ENCODE assay signal across 15 cellular contexts in the genomic region with DNA sequence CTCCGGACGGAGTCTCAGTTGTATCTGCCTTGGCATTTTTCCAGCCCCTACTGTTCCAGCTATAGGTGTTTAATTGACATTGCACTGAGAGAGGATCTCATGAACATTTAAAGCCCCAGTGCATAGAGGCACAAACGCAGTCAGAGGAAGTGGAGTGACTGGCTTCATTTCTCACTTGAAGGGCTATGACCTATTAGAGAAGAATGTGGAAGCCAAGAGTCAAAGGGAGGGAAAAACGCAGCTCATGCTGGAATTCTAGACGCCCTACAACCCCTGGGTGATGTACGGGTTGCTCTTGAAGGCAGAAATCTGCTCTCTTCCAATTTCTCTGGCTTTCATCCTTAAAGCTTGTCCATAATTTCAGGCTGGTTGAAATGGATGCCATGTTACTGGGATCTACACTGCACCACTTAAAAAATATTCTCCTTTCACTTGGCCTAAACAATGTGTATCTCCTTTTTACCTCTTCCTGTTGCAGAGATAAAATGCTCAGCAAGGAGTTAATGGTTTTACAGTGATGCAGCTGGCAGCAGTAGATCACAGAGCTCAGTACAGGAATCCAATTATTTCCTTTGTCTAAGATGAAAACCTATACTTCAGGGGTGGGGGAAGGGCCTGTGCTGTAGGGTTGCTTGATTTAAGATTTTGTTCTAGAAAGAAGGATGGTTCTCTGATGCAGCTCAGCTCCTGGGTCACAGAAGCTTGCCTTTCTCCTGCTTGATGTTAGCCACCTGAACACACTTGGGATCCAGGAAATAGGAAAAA.
DNase-seq lines count a peak whose midpoint lies in the region; ATAC-seq and TF ChIP-seq lines count a peak whose summit lies in the region.
"Had no signal": no experiment of that assay in that cellular context is flagged by ENCODE, and none has a peak within 500 bp of the region (broad histone marks: within the 10 kb centered on the region; RNA-seq: fewer than 3 reads in every experiment).

No MANE protein-coding gene starts in this region.

- H3K27me3 Mint-ChIP-seq in natural killer cell treated with Interleukin-12 subunit alpha and Interleukin-12 subunit beta and Interleukin-15 and Interleukin-18, amount 100 ng/mL, for 72 hours = peaks cover 7 to 15% of the 10 kb centered on the region in 2 donors
- H3K27me3 Mint-ChIP-seq: activated CD4-positive, alpha-beta T cell treated with anti-CD3 and anti-CD28 coated beads, Interleukin-2, amount 10 ng/mL, durations not matched to agents 24 days and 14 days had no signal

- H3K4me3 Mint-ChIP-seq in natural killer cell treated with Interleukin-12 subunit alpha and Interleukin-12 subunit beta and Interleukin-15 and Interleukin-18, amount 100 ng/mL, for 72 hours = no peak overlapping the region
- H3K4me3 Mint-ChIP-seq: activated CD4-positive, alpha-beta T cell treated with anti-CD3 and anti-CD28 coated beads, Interleukin-2, amount 10 ng/mL, durations not matched to agents 24 days and 14 days; activated naive CD4-positive, alpha-beta T cell treated with anti-CD3 and anti-CD28 coated beads for 36 hours; dendritic cell treated with granulocyte-macrophage colony-stimulating factor and Interleukin-4, amounts not matched to agents 40 ng/mL and 50 ng/mL, for 4 days; IgD-negative memory B cell; neural crest cell; stimulated activated effector memory CD8-positive, alpha-beta T cell treated with anti-CD3 and anti-CD28 coated beads, Interleukin-12 subunit alpha, Interleukin-12 subunit beta, amount 100 ng/mL, for 72 hours had no signal

- H3K27ac Mint-ChIP-seq in natural killer cell treated with Interleukin-12 subunit alpha and Interleukin-12 subunit beta and Interleukin-15 and Interleukin-18, amount 100 ng/mL, for 72 hours = no peak overlapping the region
- H3K27ac Mint-ChIP-seq: activated CD4-positive, alpha-beta T cell treated with anti-CD3 and anti-CD28 coated beads, Interleukin-2, amount 10 ng/mL, durations not matched to agents 24 days and 14 days; activated naive CD4-positive, alpha-beta T cell treated with anti-CD3 and anti-CD28 coated beads for 36 hours; dendritic cell treated with granulocyte-macrophage colony-stimulating factor and Interleukin-4, amounts not matched to agents 40 ng/mL and 50 ng/mL, for 4 days; IgD-negative memory B cell; stimulated activated effector memory CD8-positive, alpha-beta T cell treated with anti-CD3 and anti-CD28 coated beads, Interleukin-12 subunit alpha, Interleukin-12 subunit beta, amount 100 ng/mL, for 72 hours had no signal

- no peaks in the 10 kb centered on the region for H3K9me3 Mint-ChIP-seq in natural killer cell treated with Interleukin-12 subunit alpha and Interleukin-12 subunit beta and Interleukin-15 and Interleukin-18, amount 100 ng/mL, for 72 hours
- H3K9me3 Mint-ChIP-seq: activated CD4-positive, alpha-beta T cell treated with anti-CD3 and anti-CD28 coated beads, Interleukin-2, amount 10 ng/mL, durations not matched to agents 24 days and 14 days; activated naive CD4-positive, alpha-beta T cell treated with anti-CD3 and anti-CD28 coated beads for 36 hours; dendritic cell treated with granulocyte-macrophage colony-stimulating factor and Interleukin-4, amounts not matched to agents 40 ng/mL and 50 ng/mL, for 4 days; IgD-negative memory B cell; stimulated activated effector memory CD8-positive, alpha-beta T cell treated with anti-CD3 and anti-CD28 coated beads, Interleukin-12 subunit alpha, Interleukin-12 subunit beta, amount 100 ng/mL, for 72 hours had no signal

- no peaks in the 10 kb centered on the region for H3K36me3 ChIP-seq in skeletal muscle satellite cell (ENCODE audit: insufficient read depth, low read length)

- H3K4me1 Mint-ChIP-seq in natural killer cell treated with Interleukin-12 subunit alpha and Interleukin-12 subunit beta and Interleukin-15 and Interleukin-18, amount 100 ng/mL, for 72 hours (ENCODE audit: low read depth in 2 of 2) = no peaks in the 10 kb centered on the region
- H3K4me1 Mint-ChIP-seq: activated CD4-positive, alpha-beta T cell treated with anti-CD3 and anti-CD28 coated beads, Interleukin-2, amount 10 ng/mL, durations not matched to agents 24 days and 14 days; IgD-negative memory B cell; neural crest cell; stimulated activated effector memory CD8-positive, alpha-beta T cell treated with anti-CD3 and anti-CD28 coated beads, Interleukin-12 subunit alpha, Interleukin-12 subunit beta, amount 100 ng/mL, for 72 hours had no signal

- peak overlapping the region; percentile 15 for H3K9ac ChIP-seq in skeletal muscle satellite cell (ENCODE audit: low read depth, low read length)

- peaks cover 19% of the 10 kb centered on the region for H3K4me1 ChIP-seq in skeletal muscle satellite cell (ENCODE audit: control insufficient read depth, insufficient read depth, low read length)

- H3K36me3 Mint-ChIP-seq in natural killer cell treated with Interleukin-12 subunit alpha and Interleukin-12 subunit beta and Interleukin-15 and Interleukin-18, amount 100 ng/mL, for 72 hours = no peaks in the 10 kb centered on the region
- H3K36me3 Mint-ChIP-seq: IgD-negative memory B cell; stimulated activated effector memory CD8-positive, alpha-beta T cell treated with anti-CD3 and anti-CD28 coated beads, Interleukin-12 subunit alpha, Interleukin-12 subunit beta, amount 100 ng/mL, for 72 hours had no signal

- H3K9me3 ChIP-seq in skeletal muscle satellite cell (replicated peaks; ENCODE audit: low read length) = no peaks in the 10 kb centered on the region

- H3K27me3 ChIP-seq in skeletal muscle satellite cell (ENCODE audit: control insufficient read depth, insufficient read depth, low read length) = no peaks in the 10 kb centered on the region

- DNase-seq in NCI-H1417 (lab: John Stamatoyannopoulos, UW) (peak in 2 of 3 experiments; percentile 65 to 66), NCI-H1417 treated with DMSO at 0.1 percent for 48 hours (lab: John Stamatoyannopoulos, UW) (no peak), RPMI7951 (ENCODE audit: low read depth) (peak; percentile 47), fibroblast of pulmonary artery (ENCODE audit: low read depth) (peak; percentile 71)
- no peak for DNase-seq in activated CD4-positive, CD25-positive, alpha-beta regulatory T cell (lab: John Stamatoyannopoulos, UW)
- DNase-seq in natural killer cell treated with Interleukin-12 subunit alpha and Interleukin-12 subunit beta and Interleukin-15 and Interleukin-18, amount 100 ng/mL, for 72 hours (ENCODE audit: low spot score) = no peak
- DNase-seq: activated CD4-positive, alpha-beta T cell treated with anti-CD3 and anti-CD28 coated beads, Interleukin-2, amount 10 ng/mL, durations not matched to agents 24 days and 14 days; activated naive CD4-positive, alpha-beta T cell treated with anti-CD3 and anti-CD28 coated beads for 36 hours had no signal

- H3K4me3 ChIP-seq in fibroblast of pulmonary artery (replicated peaks; ENCODE audit: low read depth, low read length) (no peak overlapping the region), skeletal muscle satellite cell (ENCODE audit: low read length) (no peak overlapping the region)
- H3K4me3 ChIP-seq: SK-N-MC had no signal

- no peak for ATAC-seq in natural killer cell treated with Interleukin-12 subunit alpha and Interleukin-12 subunit beta and Interleukin-15 and Interleukin-18, amount 100 ng/mL, for 72 hours
- no peak for ATAC-seq in GM21576 (IDR thresholded peaks at IDR 0.05; ENCODE audit: unreplicated experiment)
- ATAC-seq: stimulated activated effector memory CD8-positive, alpha-beta T cell treated with anti-CD3 and anti-CD28 coated beads, Interleukin-12 subunit alpha, Interleukin-12 subunit beta, amount 100 ng/mL, for 72 hours had no signal

- H3K4me2 ChIP-seq in skeletal muscle satellite cell (ENCODE audit: low read length) = no peak overlapping the region

- TF ChIP-seq CTCF in fibroblast of pulmonary artery (IDR thresholded peaks at IDR 0.05; ENCODE audit: low read length, missing control alignments) = no peak

Comparison
In these comparisons a context has a peak if more than half of its experiments do, and no peak if none do; other contexts are left out.
1. DNase-seq: peak in NCI-H1417 (2 of 3), RPMI7951 (single experiment) and fibroblast of pulmonary artery (single experiment); none in NCI-H1417 treated with DMSO at 0.1 percent for 48 hours (single experiment), activated CD4-positive, CD25-positive, alpha-beta regulatory T cell (0 of 4) and natural killer cell treated with Interleukin-12 subunit alpha and Interleukin-12 subunit beta and Interleukin-15 and Interleukin-18, amount 100 ng/mL, for 72 hours (single experiment).